Comparison of ENCODE assay signal across 9 cellular contexts in the genomic region with DNA sequence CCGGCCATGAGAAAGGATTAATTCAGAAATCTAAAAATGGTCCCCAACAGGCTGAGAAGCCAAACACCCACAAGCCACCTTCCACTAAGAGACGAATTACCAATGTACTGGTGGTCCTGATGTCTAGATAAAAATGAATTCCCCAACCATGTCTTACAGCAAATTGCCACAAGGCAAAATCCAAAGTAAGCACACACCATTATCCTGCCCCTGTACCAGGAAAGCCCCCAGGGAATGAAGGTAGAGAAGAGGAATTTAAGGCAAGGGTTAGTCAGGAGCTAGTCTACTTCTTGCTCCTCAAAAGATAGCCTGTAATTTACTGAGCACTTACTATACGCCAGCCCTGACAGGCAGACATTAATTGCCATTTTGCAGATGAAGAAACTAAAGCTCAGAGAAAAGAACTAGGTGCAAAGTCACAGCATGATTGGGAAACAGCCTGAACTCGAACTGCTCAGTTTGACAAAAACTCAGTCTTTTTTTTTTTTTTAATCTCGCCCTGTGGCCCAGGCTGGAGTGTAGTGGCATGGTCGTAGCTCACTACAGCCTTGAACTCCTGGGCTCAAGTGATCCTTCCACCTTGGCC.
A peak's percentile ranks its signal among the peaks of the same experiment; 100 is the strongest.
DNase-seq lines count a peak whose midpoint lies in the region; ATAC-seq, FAIRE-seq and TF ChIP-seq lines count a peak whose summit lies in the region.
"Had no signal": no experiment of that assay in that cellular context is flagged by ENCODE, and none has a peak within 500 bp of the region (broad histone marks: within the 10 kb centered on the region; RNA-seq: fewer than 3 reads in every experiment).

No MANE protein-coding gene starts in this region.

- peak overlapping the region; percentile 72; the same call in 1 of the 2 replicates for H3K27ac ChIP-seq in GM23338 (ENCODE audit: low read depth)
- peak overlapping the region; percentile 80 to 88 (median 85) for H3K27ac ChIP-seq in Peyer's patch
- peak overlapping the region; percentile 62 to 90 (median 86) for H3K27ac ChIP-seq in esophagus squamous epithelium
- peak overlapping the region; percentile 65 to 95 for H3K27ac ChIP-seq in small intestine (ENCODE audit: low read depth in 1 of 2, low read length in 1 of 2)
- no peak overlapping the region for H3K27ac ChIP-seq in substantia nigra (ENCODE audit: low read depth, low read length, poor library complexity, severe bottlenecking)

- no peak overlapping the region for H3K4me3 Mint-ChIP-seq in GM23338

- H3K4me1 ChIP-seq in GM23338 (ENCODE audit: insufficient read depth) (peaks cover 69% of the 10 kb centered on the region), Peyer's patch (peaks cover 5 to 41% (median 28%) of the 10 kb centered on the region in 4 donors), esophagus squamous epithelium (peaks cover 40 to 99% (median 67%) of the 10 kb centered on the region in 3 donors), small intestine (ENCODE audit: control insufficient read depth in 2 of 2, insufficient read depth in 1 of 2, low read depth in 1 of 2, low read length in 1 of 2) (peaks cover 0 to 36% of the 10 kb centered on the region in 2 donors)

- H3F3A ChIP-seq in GM23338 (replicated peaks; ENCODE audit: low read depth): no peaks in the 10 kb centered on the region

- 77% methylated on average over 6 of the region's 6 CpGs for WGBS in esophagus squamous epithelium, 2 donors
- WGBS in small intestine, 3 donors: 75 to 89% (median 80%) methylated on average over 6 of the region's 6 CpGs

- TF ChIP-seq POLR2A in Peyer's patch (IDR thresholded peaks at IDR 0.05) (no peak), esophagus squamous epithelium (IDR thresholded peaks at IDR 0.05) (no peak)

- no peaks in the 10 kb centered on the region for H4K20me1 ChIP-seq in GM23338 (replicated peaks; ENCODE audit: insufficient read depth)

- H3K27ac Mint-ChIP-seq in GM23338: no peak overlapping the region

- peaks cover 10% of the 10 kb centered on the region; the same call in 1 of the 3 replicates for H3K9me3 Mint-ChIP-seq in GM23338

- H3K4me3 ChIP-seq in GM23338 (no peak overlapping the region), Peyer's patch (peak overlapping the region; percentile 8 to 36 (median 20)), esophagus squamous epithelium (peak overlapping the region in 1 of 4 donors; percentile 37), small intestine (ENCODE audit: low read depth in 1 of 2, low read length in 2 of 2) (no peak overlapping the region)

- H3K4me1 Mint-ChIP-seq in GM23338: peaks cover 79% of the 10 kb centered on the region

- FAIRE-seq in small intestine (lab: Jason Lieb, UNC) (no peak), HTR-8/SVneo (lab: Jason Lieb, UNC) (no peak)

- H3K27me3 Mint-ChIP-seq in GM23338 (ENCODE audit: insufficient read depth, low read depth, poor library complexity): peaks cover 18% of the 10 kb centered on the region

- H3K27me3 ChIP-seq in GM23338 (ENCODE audit: insufficient read depth) (no peaks in the 10 kb centered on the region), Peyer's patch (no peaks in the 10 kb centered on the region), esophagus squamous epithelium (peaks cover 0 to 13% (median 0%) of the 10 kb centered on the region in 4 donors), small intestine (ENCODE audit: control insufficient read depth in 2 of 2, insufficient read depth in 2 of 2, low read length in 2 of 2) (no peaks in the 10 kb centered on the region)

- intact Hi-C loops in esophagus squamous epithelium (cut with DNase I): loop anchor here (10.0 kb wide), 1 partner anchor 59 kb away; no protein-coding TSS in a partner anchor

- H3K4me2 ChIP-seq in GM23338: peak overlapping the region; percentile 60; the same call in 1 of the 2 replicates

- H3K36me3 ChIP-seq in GM23338 (ENCODE audit: insufficient read depth) (no peaks in the 10 kb centered on the region), Peyer's patch (no peaks in the 10 kb centered on the region), esophagus squamous epithelium (no peaks in the 10 kb centered on the region), small intestine (ENCODE audit: control insufficient read depth in 2 of 2, insufficient read depth in 2 of 2, low read length in 2 of 2) (no peaks in the 10 kb centered on the region)

- H3K79me2 ChIP-seq in GM23338 (replicated peaks; ENCODE audit: insufficient read depth): peaks cover 95% of the 10 kb centered on the region

- no peak overlapping the region for H2AFZ ChIP-seq in GM23338

- H3K9me3 ChIP-seq in Peyer's patch: no peaks in the 10 kb centered on the region
- H3K9me3 ChIP-seq in esophagus squamous epithelium: no peaks in the 10 kb centered on the region
- H3K9me3 ChIP-seq in small intestine (ENCODE audit: control insufficient read depth, low read depth): no peaks in the 10 kb centered on the region

- H3K9me2 ChIP-seq in GM23338 (ENCODE audit: insufficient read depth): peaks cover 12% of the 10 kb centered on the region; the same call in 1 of the 2 replicates

- peaks cover 8% of the 10 kb centered on the region for H3K36me3 Mint-ChIP-seq in GM23338 (ENCODE audit: low read depth)

- TF ChIP-seq CTCF in GM23338 (conservative IDR thresholded peaks at IDR 0.05; ENCODE audit: low read depth in 2 of 2) (no peak), Peyer's patch (IDR thresholded peaks at IDR 0.05) (no peak), esophagus squamous epithelium (IDR thresholded peaks at IDR 0.05) (no peak)

- DNase-seq in GM23338 (ENCODE audit: low spot score) (no peak), Peyer's patch (no peak), esophagus squamous epithelium (lab: John Stamatoyannopoulos, UW) (no peak), small intestine (no peak), HTR-8/SVneo (ENCODE audit: insufficient read length, low spot score) (no peak), substantia nigra (lab: John Stamatoyannopoulos, UW) (no peak)
- DNase-seq in stimulated activated CD4-positive, alpha-beta T cell treated with anti-CD3 and anti-CD28 coated beads, Interleukin-2, amount 100 ng/mL, for 48 hours: no peak
- DNase-seq: NCI-H774 had no signal

- no peak for ATAC-seq in GM23338
- ATAC-seq: HCT116 had no signal

TF ChIP-seq in GM23338, 12 proteins besides CTCF, POLR2A, EP300 and RAD21 (continues in another document):
- TF ChIP-seq STAT1 (IDR thresholded peaks at IDR 0.05; ENCODE audit: unreplicated experiment): no peak
- TF ChIP-seq, protein P1, sequence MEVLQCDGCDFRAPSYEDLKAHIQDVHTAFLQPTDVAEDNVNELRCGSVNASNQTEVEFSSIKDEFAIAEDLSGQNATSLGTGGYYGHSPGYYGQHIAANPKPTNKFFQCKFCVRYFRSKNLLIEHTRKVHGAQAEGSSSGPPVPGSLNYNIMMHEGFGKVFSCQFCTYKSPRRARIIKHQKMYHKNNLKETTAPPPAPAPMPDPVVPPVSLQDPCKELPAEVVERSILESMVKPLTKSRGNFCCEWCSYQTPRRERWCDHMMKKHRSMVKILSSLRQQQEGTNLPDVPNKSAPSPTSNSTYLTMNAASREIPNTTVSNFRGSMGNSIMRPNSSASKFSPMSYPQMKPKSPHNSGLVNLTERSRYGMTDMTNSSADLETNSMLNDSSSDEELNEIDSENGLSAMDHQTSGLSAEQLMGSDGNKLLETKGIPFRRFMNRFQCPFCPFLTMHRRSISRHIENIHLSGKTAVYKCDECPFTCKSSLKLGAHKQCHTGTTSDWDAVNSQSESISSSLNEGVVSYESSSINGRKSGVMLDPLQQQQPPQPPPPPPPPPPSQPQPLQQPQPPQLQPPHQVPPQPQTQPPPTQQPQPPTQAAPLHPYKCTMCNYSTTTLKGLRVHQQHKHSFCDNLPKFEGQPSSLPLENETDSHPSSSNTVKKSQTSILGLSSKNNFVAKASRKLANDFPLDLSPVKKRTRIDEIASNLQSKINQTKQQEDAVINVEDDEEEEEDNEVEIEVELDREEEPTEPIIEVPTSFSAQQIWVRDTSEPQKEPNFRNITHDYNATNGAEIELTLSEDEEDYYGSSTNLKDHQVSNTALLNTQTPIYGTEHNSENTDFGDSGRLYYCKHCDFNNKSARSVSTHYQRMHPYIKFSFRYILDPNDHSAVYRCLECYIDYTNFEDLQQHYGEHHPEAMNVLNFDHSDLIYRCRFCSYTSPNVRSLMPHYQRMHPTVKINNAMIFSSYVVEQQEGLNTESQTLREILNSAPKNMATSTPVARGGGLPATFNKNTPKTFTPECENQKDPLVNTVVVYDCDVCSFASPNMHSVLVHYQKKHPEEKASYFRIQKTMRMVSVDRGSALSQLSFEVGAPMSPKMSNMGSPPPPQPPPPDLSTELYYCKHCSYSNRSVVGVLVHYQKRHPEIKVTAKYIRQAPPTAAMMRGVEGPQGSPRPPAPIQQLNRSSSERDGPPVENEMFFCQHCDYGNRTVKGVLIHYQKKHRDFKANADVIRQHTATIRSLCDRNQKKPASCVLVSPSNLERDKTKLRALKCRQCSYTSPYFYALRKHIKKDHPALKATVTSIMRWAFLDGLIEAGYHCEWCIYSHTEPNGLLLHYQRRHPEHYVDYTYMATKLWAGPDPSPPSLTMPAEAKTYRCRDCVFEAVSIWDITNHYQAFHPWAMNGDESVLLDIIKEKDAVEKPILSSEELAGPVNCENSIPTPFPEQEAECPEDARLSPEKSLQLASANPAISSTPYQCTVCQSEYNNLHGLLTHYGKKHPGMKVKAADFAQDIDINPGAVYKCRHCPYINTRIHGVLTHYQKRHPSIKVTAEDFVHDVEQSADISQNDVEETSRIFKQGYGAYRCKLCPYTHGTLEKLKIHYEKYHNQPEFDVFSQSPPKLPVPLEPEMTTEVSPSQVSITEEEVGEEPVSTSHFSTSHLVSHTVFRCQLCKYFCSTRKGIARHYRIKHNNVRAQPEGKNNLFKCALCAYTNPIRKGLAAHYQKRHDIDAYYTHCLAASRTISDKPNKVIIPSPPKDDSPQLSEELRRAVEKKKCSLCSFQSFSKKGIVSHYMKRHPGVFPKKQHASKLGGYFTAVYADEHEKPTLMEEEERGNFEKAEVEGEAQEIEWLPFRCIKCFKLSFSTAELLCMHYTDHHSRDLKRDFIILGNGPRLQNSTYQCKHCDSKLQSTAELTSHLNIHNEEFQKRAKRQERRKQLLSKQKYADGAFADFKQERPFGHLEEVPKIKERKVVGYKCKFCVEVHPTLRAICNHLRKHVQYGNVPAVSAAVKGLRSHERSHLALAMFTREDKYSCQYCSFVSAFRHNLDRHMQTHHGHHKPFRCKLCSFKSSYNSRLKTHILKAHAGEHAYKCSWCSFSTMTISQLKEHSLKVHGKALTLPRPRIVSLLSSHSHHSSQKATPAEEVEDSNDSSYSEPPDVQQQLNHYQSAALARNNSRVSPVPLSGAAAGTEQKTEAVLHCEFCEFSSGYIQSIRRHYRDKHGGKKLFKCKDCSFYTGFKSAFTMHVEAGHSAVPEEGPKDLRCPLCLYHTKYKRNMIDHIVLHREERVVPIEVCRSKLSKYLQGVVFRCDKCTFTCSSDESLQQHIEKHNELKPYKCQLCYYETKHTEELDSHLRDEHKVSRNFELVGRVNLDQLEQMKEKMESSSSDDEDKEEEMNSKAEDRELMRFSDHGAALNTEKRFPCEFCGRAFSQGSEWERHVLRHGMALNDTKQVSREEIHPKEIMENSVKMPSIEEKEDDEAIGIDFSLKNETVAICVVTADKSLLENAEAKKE (CRISPR knock-in tag; IDR thresholded peaks at IDR 0.05): no peak
- TF ChIP-seq CREB1 (CRISPR knock-in tag; IDR thresholded peaks at IDR 0.05; ENCODE audit: low read depth): no peak

Comparison
In these comparisons a context has a peak if more than half of its experiments do, and no peak if none do; other contexts are left out.
1. H3K4me3 ChIP-seq: peak in Peyer's patch (4 of 4); none in GM23338 (single experiment) and small intestine (0 of 2).